1 cellular context compared by ENCODE assay signal in the genomic region with DNA sequence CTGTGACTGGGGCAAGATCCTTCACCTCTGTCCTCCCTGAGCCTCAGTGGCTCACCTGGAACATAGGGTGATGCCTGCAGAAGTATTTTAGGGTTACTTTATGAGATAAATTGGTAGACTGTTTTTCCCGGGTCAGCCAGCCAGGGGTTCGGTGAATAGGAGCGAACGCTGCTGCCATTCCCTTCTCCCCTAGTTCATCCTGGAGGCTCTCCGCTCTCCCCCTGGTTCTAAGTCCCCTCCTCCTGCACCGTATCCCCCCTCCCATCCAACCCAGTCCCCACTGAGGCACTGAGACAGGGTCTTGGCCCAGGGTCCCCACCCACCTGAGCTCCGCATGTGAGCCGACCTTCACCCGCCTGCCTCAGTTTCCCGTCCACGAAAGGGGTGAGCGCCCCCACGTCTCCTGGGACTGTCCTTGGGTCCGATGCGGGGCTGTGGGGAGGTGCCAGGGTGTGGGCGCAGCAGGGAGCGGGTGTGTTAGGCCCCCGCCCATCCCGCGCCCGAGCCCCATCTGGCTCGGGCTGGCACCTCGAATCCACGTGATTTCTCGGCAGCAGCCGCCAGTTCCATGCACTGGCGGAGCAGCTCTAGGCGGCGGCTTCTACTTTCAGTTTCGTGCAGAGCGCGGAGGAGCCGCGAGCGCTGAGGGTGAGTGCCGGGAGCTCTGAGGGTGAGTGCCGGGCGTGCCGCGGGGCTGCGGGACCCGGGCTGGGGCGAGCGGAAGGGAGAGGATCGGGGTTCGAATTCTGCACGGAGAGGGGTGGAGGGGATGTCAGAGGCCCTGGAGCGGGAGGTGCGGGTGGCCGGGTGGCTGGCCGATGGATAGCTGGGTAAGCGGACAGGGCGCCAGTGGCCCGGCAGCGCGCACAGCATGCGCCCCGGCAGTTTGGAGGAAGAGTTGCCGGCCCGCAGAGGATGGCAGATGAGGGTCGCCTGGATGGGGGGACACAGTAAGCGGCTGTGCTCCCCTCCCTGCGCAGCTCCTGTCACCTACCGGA.
TF ChIP-seq lines count a peak whose summit lies in the region.

A gene with protein sequence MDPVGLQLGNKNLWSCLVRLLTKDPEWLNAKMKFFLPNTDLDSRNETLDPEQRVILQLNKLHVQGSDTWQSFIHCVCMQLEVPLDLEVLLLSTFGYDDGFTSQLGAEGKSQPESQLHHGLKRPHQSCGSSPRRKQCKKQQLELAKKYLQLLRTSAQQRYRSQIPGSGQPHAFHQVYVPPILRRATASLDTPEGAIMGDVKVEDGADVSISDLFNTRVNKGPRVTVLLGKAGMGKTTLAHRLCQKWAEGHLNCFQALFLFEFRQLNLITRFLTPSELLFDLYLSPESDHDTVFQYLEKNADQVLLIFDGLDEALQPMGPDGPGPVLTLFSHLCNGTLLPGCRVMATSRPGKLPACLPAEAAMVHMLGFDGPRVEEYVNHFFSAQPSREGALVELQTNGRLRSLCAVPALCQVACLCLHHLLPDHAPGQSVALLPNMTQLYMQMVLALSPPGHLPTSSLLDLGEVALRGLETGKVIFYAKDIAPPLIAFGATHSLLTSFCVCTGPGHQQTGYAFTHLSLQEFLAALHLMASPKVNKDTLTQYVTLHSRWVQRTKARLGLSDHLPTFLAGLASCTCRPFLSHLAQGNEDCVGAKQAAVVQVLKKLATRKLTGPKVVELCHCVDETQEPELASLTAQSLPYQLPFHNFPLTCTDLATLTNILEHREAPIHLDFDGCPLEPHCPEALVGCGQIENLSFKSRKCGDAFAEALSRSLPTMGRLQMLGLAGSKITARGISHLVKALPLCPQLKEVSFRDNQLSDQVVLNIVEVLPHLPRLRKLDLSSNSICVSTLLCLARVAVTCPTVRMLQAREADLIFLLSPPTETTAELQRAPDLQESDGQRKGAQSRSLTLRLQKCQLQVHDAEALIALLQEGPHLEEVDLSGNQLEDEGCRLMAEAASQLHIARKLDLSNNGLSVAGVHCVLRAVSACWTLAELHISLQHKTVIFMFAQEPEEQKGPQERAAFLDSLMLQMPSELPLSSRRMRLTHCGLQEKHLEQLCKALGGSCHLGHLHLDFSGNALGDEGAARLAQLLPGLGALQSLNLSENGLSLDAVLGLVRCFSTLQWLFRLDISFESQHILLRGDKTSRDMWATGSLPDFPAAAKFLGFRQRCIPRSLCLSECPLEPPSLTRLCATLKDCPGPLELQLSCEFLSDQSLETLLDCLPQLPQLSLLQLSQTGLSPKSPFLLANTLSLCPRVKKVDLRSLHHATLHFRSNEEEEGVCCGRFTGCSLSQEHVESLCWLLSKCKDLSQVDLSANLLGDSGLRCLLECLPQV (N-terminal part only) (plus strand): TSS at position 610 of the 998 bp plus-strand sequence. CDS start 31,156 bp downstream, outside the sequence.

TF ChIP-seq in HepG2, 621 proteins besides CTCF, POLR2A, EP300 and RAD21 (continued from another document and continues in another):
- TF ChIP-seq, protein P1, sequence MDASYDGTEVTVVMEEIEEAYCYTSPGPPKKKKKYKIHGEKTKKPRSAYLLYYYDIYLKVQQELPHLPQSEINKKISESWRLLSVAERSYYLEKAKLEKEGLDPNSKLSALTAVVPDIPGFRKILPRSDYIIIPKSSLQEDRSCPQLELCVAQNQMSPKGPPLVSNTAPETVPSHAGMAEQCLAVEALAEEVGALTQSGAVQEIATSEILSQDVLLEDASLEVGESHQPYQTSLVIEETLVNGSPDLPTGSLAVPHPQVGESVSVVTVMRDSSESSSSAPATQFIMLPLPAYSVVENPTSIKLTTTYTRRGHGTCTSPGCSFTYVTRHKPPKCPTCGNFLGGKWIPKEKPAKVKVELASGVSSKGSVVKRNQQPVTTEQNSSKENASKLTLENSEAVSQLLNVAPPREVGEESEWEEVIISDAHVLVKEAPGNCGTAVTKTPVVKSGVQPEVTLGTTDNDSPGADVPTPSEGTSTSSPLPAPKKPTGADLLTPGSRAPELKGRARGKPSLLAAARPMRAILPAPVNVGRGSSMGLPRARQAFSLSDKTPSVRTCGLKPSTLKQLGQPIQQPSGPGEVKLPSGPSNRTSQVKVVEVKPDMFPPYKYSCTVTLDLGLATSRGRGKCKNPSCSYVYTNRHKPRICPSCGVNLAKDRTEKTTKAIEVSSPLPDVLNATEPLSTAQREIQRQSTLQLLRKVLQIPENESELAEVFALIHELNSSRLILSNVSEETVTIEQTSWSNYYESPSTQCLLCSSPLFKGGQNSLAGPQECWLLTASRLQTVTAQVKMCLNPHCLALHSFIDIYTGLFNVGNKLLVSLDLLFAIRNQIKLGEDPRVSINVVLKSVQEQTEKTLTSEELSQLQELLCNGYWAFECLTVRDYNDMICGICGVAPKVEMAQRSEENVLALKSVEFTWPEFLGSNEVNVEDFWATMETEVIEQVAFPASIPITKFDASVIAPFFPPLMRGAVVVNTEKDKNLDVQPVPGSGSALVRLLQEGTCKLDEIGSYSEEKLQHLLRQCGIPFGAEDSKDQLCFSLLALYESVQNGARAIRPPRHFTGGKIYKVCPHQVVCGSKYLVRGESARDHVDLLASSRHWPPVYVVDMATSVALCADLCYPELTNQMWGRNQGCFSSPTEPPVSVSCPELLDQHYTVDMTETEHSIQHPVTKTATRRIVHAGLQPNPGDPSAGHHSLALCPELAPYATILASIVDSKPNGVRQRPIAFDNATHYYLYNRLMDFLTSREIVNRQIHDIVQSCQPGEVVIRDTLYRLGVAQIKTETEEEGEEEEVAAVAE (CRISPR knock-in tag; IDR thresholded peaks at IDR 0.05; ENCODE audit: borderline replicate concordance), result peak; percentile 37; the same call in 1 of the 2 replicates
- peak; percentile 65; the same call in 1 of the 2 replicates for TF ChIP-seq SMAD9 (CRISPR knock-in tag; IDR thresholded peaks at IDR 0.05)
- TF ChIP-seq, protein P2, sequence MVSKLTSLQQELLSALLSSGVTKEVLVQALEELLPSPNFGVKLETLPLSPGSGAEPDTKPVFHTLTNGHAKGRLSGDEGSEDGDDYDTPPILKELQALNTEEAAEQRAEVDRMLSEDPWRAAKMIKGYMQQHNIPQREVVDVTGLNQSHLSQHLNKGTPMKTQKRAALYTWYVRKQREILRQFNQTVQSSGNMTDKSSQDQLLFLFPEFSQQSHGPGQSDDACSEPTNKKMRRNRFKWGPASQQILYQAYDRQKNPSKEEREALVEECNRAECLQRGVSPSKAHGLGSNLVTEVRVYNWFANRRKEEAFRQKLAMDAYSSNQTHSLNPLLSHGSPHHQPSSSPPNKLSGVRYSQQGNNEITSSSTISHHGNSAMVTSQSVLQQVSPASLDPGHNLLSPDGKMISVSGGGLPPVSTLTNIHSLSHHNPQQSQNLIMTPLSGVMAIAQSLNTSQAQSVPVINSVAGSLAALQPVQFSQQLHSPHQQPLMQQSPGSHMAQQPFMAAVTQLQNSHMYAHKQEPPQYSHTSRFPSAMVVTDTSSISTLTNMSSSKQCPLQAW (CRISPR knock-in tag; IDR thresholded peaks at IDR 0.05), result no peak
- TF ChIP-seq ZFAT (CRISPR knock-in tag; conservative IDR thresholded peaks at IDR 0.05), result peak; percentile 84; the same call in 1 of the 2 replicates
- 0 out of 2 replicates have a peak, but pooled peaks have one; percentile 22 for TF ChIP-seq AKAP8 (CRISPR knock-in tag; IDR thresholded peaks at IDR 0.05)
- TF ChIP-seq, protein P3, sequence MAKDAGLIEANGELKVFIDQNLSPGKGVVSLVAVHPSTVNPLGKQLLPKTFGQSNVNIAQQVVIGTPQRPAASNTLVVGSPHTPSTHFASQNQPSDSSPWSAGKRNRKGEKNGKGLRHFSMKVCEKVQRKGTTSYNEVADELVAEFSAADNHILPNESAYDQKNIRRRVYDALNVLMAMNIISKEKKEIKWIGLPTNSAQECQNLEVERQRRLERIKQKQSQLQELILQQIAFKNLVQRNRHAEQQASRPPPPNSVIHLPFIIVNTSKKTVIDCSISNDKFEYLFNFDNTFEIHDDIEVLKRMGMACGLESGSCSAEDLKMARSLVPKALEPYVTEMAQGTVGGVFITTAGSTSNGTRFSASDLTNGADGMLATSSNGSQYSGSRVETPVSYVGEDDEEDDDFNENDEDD (CRISPR knock-in tag; IDR thresholded peaks at IDR 0.05; ENCODE audit: borderline replicate concordance), result peak; percentile 71; the same call in 1 of the 2 replicates
- TF ChIP-seq, protein P4, sequence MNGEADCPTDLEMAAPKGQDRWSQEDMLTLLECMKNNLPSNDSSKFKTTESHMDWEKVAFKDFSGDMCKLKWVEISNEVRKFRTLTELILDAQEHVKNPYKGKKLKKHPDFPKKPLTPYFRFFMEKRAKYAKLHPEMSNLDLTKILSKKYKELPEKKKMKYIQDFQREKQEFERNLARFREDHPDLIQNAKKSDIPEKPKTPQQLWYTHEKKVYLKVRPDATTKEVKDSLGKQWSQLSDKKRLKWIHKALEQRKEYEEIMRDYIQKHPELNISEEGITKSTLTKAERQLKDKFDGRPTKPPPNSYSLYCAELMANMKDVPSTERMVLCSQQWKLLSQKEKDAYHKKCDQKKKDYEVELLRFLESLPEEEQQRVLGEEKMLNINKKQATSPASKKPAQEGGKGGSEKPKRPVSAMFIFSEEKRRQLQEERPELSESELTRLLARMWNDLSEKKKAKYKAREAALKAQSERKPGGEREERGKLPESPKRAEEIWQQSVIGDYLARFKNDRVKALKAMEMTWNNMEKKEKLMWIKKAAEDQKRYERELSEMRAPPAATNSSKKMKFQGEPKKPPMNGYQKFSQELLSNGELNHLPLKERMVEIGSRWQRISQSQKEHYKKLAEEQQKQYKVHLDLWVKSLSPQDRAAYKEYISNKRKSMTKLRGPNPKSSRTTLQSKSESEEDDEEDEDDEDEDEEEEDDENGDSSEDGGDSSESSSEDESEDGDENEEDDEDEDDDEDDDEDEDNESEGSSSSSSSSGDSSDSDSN (CRISPR knock-in tag; IDR thresholded peaks at IDR 0.05), result peak; percentile 92
- peak; percentile 86 for TF ChIP-seq ZNF883 (CRISPR knock-in tag; IDR thresholded peaks at IDR 0.05; ENCODE audit: not compliant biosample characterization)
- peak; percentile 48 for TF ChIP-seq MED1 (CRISPR knock-in tag; IDR thresholded peaks at IDR 0.05)
- TF ChIP-seq, protein P5, sequence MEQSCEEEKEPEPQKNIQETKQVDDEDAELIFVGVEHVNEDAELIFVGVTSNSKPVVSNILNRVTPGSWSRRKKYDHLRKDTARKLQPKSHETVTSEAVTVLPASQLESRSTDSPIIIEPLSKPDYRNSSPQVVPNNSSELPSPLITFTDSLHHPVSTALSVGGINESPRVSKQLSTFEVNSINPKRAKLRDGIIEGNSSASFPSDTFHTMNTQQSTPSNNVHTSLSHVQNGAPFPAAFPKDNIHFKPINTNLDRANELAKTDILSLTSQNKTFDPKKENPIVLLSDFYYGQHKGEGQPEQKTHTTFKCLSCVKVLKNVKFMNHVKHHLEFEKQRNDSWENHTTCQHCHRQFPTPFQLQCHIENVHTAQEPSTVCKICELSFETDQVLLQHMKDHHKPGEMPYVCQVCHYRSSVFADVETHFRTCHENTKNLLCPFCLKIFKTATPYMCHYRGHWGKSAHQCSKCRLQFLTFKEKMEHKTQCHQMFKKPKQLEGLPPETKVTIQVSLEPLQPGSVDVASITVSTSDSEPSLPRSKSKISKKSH (CRISPR knock-in tag; IDR thresholded peaks at IDR 0.05; ENCODE audit: borderline replicate concordance), result peak; percentile 92
- TF ChIP-seq, protein P6, sequence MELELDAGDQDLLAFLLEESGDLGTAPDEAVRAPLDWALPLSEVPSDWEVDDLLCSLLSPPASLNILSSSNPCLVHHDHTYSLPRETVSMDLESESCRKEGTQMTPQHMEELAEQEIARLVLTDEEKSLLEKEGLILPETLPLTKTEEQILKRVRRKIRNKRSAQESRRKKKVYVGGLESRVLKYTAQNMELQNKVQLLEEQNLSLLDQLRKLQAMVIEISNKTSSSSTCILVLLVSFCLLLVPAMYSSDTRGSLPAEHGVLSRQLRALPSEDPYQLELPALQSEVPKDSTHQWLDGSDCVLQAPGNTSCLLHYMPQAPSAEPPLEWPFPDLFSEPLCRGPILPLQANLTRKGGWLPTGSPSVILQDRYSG (CRISPR knock-in tag; IDR thresholded peaks at IDR 0.05), result peak; percentile 47; the same call in 1 of the 2 replicates
- peak; percentile 39 for TF ChIP-seq RBM39 (IDR thresholded peaks at IDR 0.05; ENCODE audit: low read depth, low read length, poor library complexity, severe bottlenecking)
- TF ChIP-seq, protein P7, sequence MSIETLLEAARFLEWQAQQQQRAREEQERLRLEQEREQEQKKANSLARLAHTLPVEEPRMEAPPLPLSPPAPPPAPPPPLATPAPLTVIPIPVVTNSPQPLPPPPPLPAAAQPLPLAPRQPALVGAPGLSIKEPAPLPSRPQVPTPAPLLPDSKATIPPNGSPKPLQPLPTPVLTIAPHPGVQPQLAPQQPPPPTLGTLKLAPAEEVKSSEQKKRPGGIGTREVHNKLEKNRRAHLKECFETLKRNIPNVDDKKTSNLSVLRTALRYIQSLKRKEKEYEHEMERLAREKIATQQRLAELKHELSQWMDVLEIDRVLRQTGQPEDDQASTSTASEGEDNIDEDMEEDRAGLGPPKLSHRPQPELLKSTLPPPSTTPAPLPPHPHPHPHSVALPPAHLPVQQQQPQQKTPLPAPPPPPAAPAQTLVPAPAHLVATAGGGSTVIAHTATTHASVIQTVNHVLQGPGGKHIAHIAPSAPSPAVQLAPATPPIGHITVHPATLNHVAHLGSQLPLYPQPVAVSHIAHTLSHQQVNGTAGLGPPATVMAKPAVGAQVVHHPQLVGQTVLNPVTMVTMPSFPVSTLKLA (IDR thresholded peaks at IDR 0.05), result 0 out of 2 replicates have a peak, but pooled peaks have one; percentile 8
- TF ChIP-seq NFATC3 (CRISPR knock-in tag; IDR thresholded peaks at IDR 0.05), result peak; percentile 96
- peak; percentile 97 for TF ChIP-seq NRL (CRISPR knock-in tag; IDR thresholded peaks at IDR 0.05; ENCODE audit: borderline replicate concordance)
- no peak for TF ChIP-seq MTF1 (CRISPR knock-in tag; IDR thresholded peaks at IDR 0.05)
- TF ChIP-seq MYC (CRISPR knock-in tag; IDR thresholded peaks at IDR 0.05; ENCODE audit: borderline replicate concordance), result peak; percentile 68
- TF ChIP-seq TBX3 (IDR thresholded peaks at IDR 0.05; ENCODE audit: borderline replicate concordance), result peak; percentile 61; the same call in 1 of the 2 replicates
- peak; percentile 70; the same call in 1 of the 2 replicates for TF ChIP-seq ZNF431 (CRISPR knock-in tag; IDR thresholded peaks at IDR 0.05; ENCODE audit: borderline replicate concordance, low read depth)
- TF ChIP-seq, protein P8, sequence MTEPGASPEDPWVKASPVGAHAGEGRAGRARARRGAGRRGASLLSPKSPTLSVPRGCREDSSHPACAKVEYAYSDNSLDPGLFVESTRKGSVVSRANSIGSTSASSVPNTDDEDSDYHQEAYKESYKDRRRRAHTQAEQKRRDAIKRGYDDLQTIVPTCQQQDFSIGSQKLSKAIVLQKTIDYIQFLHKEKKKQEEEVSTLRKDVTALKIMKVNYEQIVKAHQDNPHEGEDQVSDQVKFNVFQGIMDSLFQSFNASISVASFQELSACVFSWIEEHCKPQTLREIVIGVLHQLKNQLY (CRISPR knock-in tag; IDR thresholded peaks at IDR 0.05), result 0 out of 2 replicates have a peak, but pooled peaks have one; percentile 47
- TF ChIP-seq, protein P9, sequence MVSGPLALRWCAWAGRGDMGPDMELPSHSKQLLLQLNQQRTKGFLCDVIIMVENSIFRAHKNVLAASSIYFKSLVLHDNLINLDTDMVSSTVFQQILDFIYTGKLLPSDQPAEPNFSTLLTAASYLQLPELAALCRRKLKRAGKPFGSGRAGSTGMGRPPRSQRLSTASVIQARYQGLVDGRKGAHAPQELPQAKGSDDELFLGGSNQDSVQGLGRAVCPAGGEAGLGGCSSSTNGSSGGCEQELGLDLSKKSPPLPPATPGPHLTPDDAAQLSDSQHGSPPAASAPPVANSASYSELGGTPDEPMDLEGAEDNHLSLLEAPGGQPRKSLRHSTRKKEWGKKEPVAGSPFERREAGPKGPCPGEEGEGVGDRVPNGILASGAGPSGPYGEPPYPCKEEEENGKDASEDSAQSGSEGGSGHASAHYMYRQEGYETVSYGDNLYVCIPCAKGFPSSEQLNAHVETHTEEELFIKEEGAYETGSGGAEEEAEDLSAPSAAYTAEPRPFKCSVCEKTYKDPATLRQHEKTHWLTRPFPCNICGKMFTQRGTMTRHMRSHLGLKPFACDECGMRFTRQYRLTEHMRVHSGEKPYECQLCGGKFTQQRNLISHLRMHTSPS (CRISPR knock-in tag; IDR thresholded peaks at IDR 0.05; ENCODE audit: low read depth), result peak; percentile 78; the same call in 1 of the 2 replicates
- no peak for TF ChIP-seq TEAD3 (CRISPR knock-in tag; optimal IDR thresholded peaks at IDR 0.05; ENCODE audit: borderline replicate concordance)
- 0 out of 2 replicates have a peak, but pooled peaks have one; percentile 32 for TF ChIP-seq ZMYM4 (CRISPR knock-in tag; IDR thresholded peaks at IDR 0.05)
- TF ChIP-seq ZNF430 (CRISPR knock-in tag; IDR thresholded peaks at IDR 0.05), result 0 out of 2 replicates have a peak, but pooled peaks have one; percentile 54
